13 cellular contexts compared by ENCODE assay signal in the genomic region with DNA sequence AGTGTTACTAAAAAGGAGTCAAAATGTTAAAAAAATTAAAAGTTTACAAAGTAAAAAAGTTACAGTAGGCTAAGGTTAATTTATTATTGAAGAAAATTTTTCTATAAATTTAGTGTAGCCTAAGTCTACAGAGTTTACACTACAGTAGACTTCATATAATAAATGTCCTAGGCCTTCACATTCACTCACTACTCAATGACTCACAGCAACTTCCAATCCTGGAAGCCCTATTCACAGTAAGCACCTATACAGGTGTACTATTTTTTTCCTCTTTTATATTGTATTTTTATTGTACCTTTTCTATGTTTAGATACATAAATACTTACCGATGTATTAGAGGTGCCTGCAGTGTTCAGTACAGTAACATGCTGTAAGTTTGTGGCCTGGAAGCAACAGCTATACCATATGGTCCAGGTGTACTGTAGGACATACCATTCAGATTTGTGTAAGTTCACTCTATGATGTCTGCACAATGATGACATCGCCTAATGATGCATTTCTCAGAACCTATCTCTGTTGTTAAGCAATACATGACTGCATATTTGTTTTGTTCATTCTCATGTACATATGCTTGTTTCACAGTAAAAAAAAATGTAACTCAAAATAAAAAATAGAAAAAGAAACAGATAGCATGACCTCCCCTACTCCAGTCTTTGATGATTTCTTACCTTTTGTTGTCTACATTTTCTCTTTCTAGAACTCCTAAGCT.
DNase-seq lines count a peak whose midpoint lies in the region; ATAC-seq and TF ChIP-seq lines count a peak whose summit lies in the region.
"Had no signal": no experiment of that assay in that cellular context is flagged by ENCODE, and none has a peak within 500 bp of the region (broad histone marks: within the 10 kb centered on the region; RNA-seq: fewer than 3 reads in every experiment).

No MANE protein-coding gene starts in this region.

- H3K36me3 Mint-ChIP-seq in type B pancreatic cell: peaks cover 13% of the 10 kb centered on the region

- ATAC-seq in stimulated activated naive CD8-positive, alpha-beta T cell treated with anti-CD3 and anti-CD28 coated beads, Interleukin-15, amount 100 ng/mL, for 72 hours: peak; percentile 63
- no peak for ATAC-seq in stimulated activated naive CD8-positive, alpha-beta T cell treated with anti-CD3 and anti-CD28 coated beads, Interleukin-15, Interleukin-2, amounts not matched to agents 100 U/mL and 50 U/mL, for 24 hours
- no peak for ATAC-seq in GM19463 (IDR thresholded peaks at IDR 0.05; ENCODE audit: unreplicated experiment)
- ATAC-seq: heart right ventricle; stimulated activated memory B cell treated with anti-CD40 and anti-IgM and Interleukin-4, amounts not matched to agents 10 μg/mL and 1 μg/mL and 100 μg/mL, for 72 hours had no signal

- no peak overlapping the region for H3K9ac ChIP-seq in adipocyte (ENCODE audit: low read length)

- H3K27ac Mint-ChIP-seq in stimulated activated naive CD8-positive, alpha-beta T cell treated with anti-CD3 and anti-CD28 coated beads, Interleukin-15, amount 100 ng/mL, for 72 hours: no peak overlapping the region
- H3K27ac Mint-ChIP-seq in type B pancreatic cell: no peak overlapping the region
- H3K27ac Mint-ChIP-seq: stimulated activated memory B cell treated with anti-CD40 and anti-IgM and Interleukin-4, amounts not matched to agents 10 μg/mL and 1 μg/mL and 100 μg/mL, for 72 hours had no signal

- H3K4me3 ChIP-seq in adipocyte (ENCODE audit: low read length) (no peak overlapping the region), fibroblast of villous mesenchyme (ENCODE audit: low read depth, low read length) (no peak overlapping the region)
- H3K4me3 ChIP-seq: colonic mucosa, heart right ventricle had no signal

- peaks cover 36% of the 10 kb centered on the region for H3K4me1 Mint-ChIP-seq in stimulated activated naive CD8-positive, alpha-beta T cell treated with anti-CD3 and anti-CD28 coated beads, Interleukin-15, amount 100 ng/mL, for 72 hours
- peaks cover 8% of the 10 kb centered on the region for H3K4me1 Mint-ChIP-seq in type B pancreatic cell (ENCODE audit: unreplicated experiment)

- H3K27me3 ChIP-seq in adipocyte (replicated peaks; ENCODE audit: control insufficient read depth, insufficient read depth, low read length): no peaks in the 10 kb centered on the region
- H3K27me3 ChIP-seq: colonic mucosa, heart right ventricle had no signal

- H3K36me3 ChIP-seq in adipocyte (ENCODE audit: control insufficient read depth, insufficient read depth, low read length, severe bottlenecking): no peaks in the 10 kb centered on the region
- H3K36me3 ChIP-seq: colonic mucosa had no signal

- H3K4me1 ChIP-seq in adipocyte (ENCODE audit: control insufficient read depth, insufficient read depth, low read length): peaks cover 15% of the 10 kb centered on the region
- H3K4me1 ChIP-seq: colonic mucosa had no signal

- no peak overlapping the region for H3K4me3 Mint-ChIP-seq in stimulated activated naive CD8-positive, alpha-beta T cell treated with anti-CD3 and anti-CD28 coated beads, Interleukin-15, amount 100 ng/mL, for 72 hours
- H3K4me3 Mint-ChIP-seq in type B pancreatic cell: no peak overlapping the region
- H3K4me3 Mint-ChIP-seq: stimulated activated memory B cell treated with anti-CD40 and anti-IgM and Interleukin-4, amounts not matched to agents 10 μg/mL and 1 μg/mL and 100 μg/mL, for 72 hours; T-cell had no signal

- TF ChIP-seq CTCF in fibroblast of villous mesenchyme (IDR thresholded peaks at IDR 0.05; ENCODE audit: insufficient read depth, low read depth, low read length) (no peak), type B pancreatic cell (conservative IDR thresholded peaks at IDR 0.05) (no peak)

- H3K9me3 ChIP-seq in adipocyte (ENCODE audit: control insufficient read depth, low read length): no peaks in the 10 kb centered on the region
- H3K9me3 ChIP-seq: colonic mucosa, heart right ventricle had no signal

- no peaks in the 10 kb centered on the region for H3K27me3 Mint-ChIP-seq in stimulated activated naive CD8-positive, alpha-beta T cell treated with anti-CD3 and anti-CD28 coated beads, Interleukin-15, amount 100 ng/mL, for 72 hours
- H3K27me3 Mint-ChIP-seq in type B pancreatic cell: no peaks in the 10 kb centered on the region
- H3K27me3 Mint-ChIP-seq: stimulated activated memory B cell treated with anti-CD40 and anti-IgM and Interleukin-4, amounts not matched to agents 10 μg/mL and 1 μg/mL and 100 μg/mL, for 72 hours; T-cell had no signal

- DNase-seq in stimulated activated naive CD8-positive, alpha-beta T cell treated with anti-CD3 and anti-CD28 coated beads, Interleukin-15, amount 100 ng/mL, for 72 hours: no peak
- DNase-seq in stimulated activated naive CD8-positive, alpha-beta T cell treated with anti-CD3 and anti-CD28 coated beads, Interleukin-15, Interleukin-2, amounts not matched to agents 100 U/mL and 50 U/mL, for 24 hours: no peak
- DNase-seq in adipocyte (ENCODE audit: low read depth): peak; percentile 51
- DNase-seq in fibroblast of villous mesenchyme (ENCODE audit: low read depth): peak; percentile 78
- DNase-seq in middle frontal gyrus (ENCODE audit: extremely low spot score, low spot score): no peak
- no peak for DNase-seq in type B pancreatic cell (ENCODE audit: extremely low spot score, unreplicated experiment)
- DNase-seq in stimulated activated CD4-positive, alpha-beta T cell treated with anti-CD3 and anti-CD28 coated beads, Interleukin-4, amount 100 ng/mL, for 4 hours: no peak
- DNase-seq: activated gamma-delta T cell treated with Interleukin-2 at 50 U/mL for 16 hours, colonic mucosa, heart right ventricle, T-cell had no signal

- peaks cover 0 to 8% of the 10 kb centered on the region in 2 donors for H3K9me3 Mint-ChIP-seq in stimulated activated naive CD8-positive, alpha-beta T cell treated with anti-CD3 and anti-CD28 coated beads, Interleukin-15, amount 100 ng/mL, for 72 hours
- no peaks in the 10 kb centered on the region for H3K9me3 Mint-ChIP-seq in type B pancreatic cell
- H3K9me3 Mint-ChIP-seq: stimulated activated memory B cell treated with anti-CD40 and anti-IgM and Interleukin-4, amounts not matched to agents 10 μg/mL and 1 μg/mL and 100 μg/mL, for 72 hours; T-cell had no signal

Comparison
In these comparisons a context has a peak if more than half of its experiments do, and no peak if none do; other contexts are left out.
1. DNase-seq: peak in adipocyte (single experiment) and fibroblast of villous mesenchyme (single experiment); none in stimulated activated naive CD8-positive, alpha-beta T cell treated with anti-CD3 and anti-CD28 coated beads, Interleukin-15, amount 100 ng/mL, for 72 hours (0 of 2), stimulated activated naive CD8-positive, alpha-beta T cell treated with anti-CD3 and anti-CD28 coated beads, Interleukin-15, Interleukin-2, amounts not matched to agents 100 U/mL and 50 U/mL, for 24 hours (single experiment), middle frontal gyrus (single experiment), type B pancreatic cell (single experiment) and stimulated activated CD4-positive, alpha-beta T cell treated with anti-CD3 and anti-CD28 coated beads, Interleukin-4, amount 100 ng/mL, for 4 hours (0 of 2).